In the genomic region with DNA sequence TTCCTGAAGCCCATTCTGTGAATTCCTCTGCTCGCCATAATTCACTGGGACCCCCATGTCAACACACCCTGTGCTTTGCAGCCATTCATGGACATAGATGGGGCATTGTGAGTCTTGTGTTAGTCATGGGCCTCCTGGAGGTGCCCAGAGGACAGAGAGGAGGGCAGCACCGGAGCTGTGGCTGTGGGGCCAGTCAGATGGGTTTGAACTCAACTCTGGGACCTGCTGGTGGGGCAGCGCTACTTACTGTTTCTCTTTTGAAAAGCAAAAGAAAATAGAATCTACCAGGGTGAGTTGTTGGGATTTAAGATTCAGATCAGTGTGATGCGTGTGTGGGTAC, we compare ENCODE assay signal across 1 cellular context.
TF ChIP-seq lines count a peak whose summit lies in the region.

No MANE protein-coding gene starts in this region.

TF ChIP-seq in H1, 55 proteins besides CTCF, POLR2A, EP300 and RAD21:
- TF ChIP-seq, protein P1, sequence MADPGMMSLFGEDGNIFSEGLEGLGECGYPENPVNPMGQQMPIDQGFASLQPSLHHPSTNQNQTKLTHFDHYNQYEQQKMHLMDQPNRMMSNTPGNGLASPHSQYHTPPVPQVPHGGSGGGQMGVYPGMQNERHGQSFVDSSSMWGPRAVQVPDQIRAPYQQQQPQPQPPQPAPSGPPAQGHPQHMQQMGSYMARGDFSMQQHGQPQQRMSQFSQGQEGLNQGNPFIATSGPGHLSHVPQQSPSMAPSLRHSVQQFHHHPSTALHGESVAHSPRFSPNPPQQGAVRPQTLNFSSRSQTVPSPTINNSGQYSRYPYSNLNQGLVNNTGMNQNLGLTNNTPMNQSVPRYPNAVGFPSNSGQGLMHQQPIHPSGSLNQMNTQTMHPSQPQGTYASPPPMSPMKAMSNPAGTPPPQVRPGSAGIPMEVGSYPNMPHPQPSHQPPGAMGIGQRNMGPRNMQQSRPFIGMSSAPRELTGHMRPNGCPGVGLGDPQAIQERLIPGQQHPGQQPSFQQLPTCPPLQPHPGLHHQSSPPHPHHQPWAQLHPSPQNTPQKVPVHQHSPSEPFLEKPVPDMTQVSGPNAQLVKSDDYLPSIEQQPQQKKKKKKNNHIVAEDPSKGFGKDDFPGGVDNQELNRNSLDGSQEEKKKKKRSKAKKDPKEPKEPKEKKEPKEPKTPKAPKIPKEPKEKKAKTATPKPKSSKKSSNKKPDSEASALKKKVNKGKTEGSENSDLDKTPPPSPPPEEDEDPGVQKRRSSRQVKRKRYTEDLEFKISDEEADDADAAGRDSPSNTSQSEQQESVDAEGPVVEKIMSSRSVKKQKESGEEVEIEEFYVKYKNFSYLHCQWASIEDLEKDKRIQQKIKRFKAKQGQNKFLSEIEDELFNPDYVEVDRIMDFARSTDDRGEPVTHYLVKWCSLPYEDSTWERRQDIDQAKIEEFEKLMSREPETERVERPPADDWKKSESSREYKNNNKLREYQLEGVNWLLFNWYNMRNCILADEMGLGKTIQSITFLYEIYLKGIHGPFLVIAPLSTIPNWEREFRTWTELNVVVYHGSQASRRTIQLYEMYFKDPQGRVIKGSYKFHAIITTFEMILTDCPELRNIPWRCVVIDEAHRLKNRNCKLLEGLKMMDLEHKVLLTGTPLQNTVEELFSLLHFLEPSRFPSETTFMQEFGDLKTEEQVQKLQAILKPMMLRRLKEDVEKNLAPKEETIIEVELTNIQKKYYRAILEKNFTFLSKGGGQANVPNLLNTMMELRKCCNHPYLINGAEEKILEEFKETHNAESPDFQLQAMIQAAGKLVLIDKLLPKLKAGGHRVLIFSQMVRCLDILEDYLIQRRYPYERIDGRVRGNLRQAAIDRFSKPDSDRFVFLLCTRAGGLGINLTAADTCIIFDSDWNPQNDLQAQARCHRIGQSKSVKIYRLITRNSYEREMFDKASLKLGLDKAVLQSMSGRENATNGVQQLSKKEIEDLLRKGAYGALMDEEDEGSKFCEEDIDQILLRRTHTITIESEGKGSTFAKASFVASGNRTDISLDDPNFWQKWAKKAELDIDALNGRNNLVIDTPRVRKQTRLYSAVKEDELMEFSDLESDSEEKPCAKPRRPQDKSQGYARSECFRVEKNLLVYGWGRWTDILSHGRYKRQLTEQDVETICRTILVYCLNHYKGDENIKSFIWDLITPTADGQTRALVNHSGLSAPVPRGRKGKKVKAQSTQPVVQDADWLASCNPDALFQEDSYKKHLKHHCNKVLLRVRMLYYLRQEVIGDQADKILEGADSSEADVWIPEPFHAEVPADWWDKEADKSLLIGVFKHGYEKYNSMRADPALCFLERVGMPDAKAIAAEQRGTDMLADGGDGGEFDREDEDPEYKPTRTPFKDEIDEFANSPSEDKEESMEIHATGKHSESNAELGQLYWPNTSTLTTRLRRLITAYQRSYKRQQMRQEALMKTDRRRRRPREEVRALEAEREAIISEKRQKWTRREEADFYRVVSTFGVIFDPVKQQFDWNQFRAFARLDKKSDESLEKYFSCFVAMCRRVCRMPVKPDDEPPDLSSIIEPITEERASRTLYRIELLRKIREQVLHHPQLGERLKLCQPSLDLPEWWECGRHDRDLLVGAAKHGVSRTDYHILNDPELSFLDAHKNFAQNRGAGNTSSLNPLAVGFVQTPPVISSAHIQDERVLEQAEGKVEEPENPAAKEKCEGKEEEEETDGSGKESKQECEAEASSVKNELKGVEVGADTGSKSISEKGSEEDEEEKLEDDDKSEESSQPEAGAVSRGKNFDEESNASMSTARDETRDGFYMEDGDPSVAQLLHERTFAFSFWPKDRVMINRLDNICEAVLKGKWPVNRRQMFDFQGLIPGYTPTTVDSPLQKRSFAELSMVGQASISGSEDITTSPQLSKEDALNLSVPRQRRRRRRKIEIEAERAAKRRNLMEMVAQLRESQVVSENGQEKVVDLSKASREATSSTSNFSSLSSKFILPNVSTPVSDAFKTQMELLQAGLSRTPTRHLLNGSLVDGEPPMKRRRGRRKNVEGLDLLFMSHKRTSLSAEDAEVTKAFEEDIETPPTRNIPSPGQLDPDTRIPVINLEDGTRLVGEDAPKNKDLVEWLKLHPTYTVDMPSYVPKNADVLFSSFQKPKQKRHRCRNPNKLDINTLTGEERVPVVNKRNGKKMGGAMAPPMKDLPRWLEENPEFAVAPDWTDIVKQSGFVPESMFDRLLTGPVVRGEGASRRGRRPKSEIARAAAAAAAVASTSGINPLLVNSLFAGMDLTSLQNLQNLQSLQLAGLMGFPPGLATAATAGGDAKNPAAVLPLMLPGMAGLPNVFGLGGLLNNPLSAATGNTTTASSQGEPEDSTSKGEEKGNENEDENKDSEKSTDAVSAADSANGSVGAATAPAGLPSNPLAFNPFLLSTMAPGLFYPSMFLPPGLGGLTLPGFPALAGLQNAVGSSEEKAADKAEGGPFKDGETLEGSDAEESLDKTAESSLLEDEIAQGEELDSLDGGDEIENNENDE (IDR thresholded peaks at IDR 0.05; ENCODE audit: insufficient replicate concordance, low read length), result no peak
- TF ChIP-seq ASH2L (IDR thresholded peaks at IDR 0.05; ENCODE audit: low read length) (no peak), RNF2 (IDR thresholded peaks at IDR 0.05; ENCODE audit: borderline replicate concordance, low read depth, low read length, missing control alignments, poor library complexity, severe bottlenecking) (no peak), RFX5 (IDR thresholded peaks at IDR 0.05; ENCODE audit: borderline replicate concordance, low read depth, low read length) (no peak), POLR2AphosphoS5 (IDR thresholded peaks at IDR 0.05; ENCODE audit: low read depth, low read length) (no peak), SIRT6 (IDR thresholded peaks at IDR 0.05; ENCODE audit: low read length) (no peak), RBBP5 (IDR thresholded peaks at IDR 0.05; ENCODE audit: borderline replicate concordance, low read depth, low read length) (no peak), HDAC6 (IDR thresholded peaks at IDR 0.05; ENCODE audit: low read depth, low read length) (no peak), RXRA (IDR thresholded peaks at IDR 0.05; ENCODE audit: insufficient read depth, low read depth, low read length) (no peak), SRF (IDR thresholded peaks at IDR 0.05; ENCODE audit: low read depth, low read length) (no peak), KDM1A (IDR thresholded peaks at IDR 0.05; ENCODE audit: borderline replicate concordance, low read length) (no peak), SIX5 (IDR thresholded peaks at IDR 0.05; ENCODE audit: low read depth, low read length) (no peak), CBX5 (IDR thresholded peaks at IDR 0.05; ENCODE audit: low read depth, low read length) (no peak), SP2 (IDR thresholded peaks at IDR 0.05; ENCODE audit: low read length) (no peak), TBP (IDR thresholded peaks at IDR 0.05; ENCODE audit: low read depth, low read length) (no peak), SP1 (IDR thresholded peaks at IDR 0.05; ENCODE audit: low read depth, low read length) (no peak), SUZ12 (IDR thresholded peaks at IDR 0.05; ENCODE audit: low read length) (no peak)
- TF ChIP-seq, protein P2, sequence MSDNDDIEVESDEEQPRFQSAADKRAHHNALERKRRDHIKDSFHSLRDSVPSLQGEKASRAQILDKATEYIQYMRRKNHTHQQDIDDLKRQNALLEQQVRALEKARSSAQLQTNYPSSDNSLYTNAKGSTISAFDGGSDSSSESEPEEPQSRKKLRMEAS (IDR thresholded peaks at IDR 0.05), result no peak
